ENCODE assay signal across 10 cellular contexts in genomic region chr14:68970096-68970612, GRCh38. TPM values are rescaled to one million over a fixed set of nuclear protein-coding genes. Genes with fewer than 3 reads are reported as not detected.
DNase-seq lines count a peak whose midpoint lies in the region; ATAC-seq and TF ChIP-seq lines count a peak whose summit lies in the region.
"Had no signal": no experiment of that assay in that cellular context is flagged by ENCODE, and none has a peak within 500 bp of the region (broad histone marks: within the 10 kb centered on the region; RNA-seq: fewer than 3 reads in every experiment).

No MANE protein-coding gene starts in this region.

- H3K4me3 ChIP-seq in A673 (ENCODE audit: low read depth, low read length, poor library complexity, severe bottlenecking) (no peak overlapping the region), HEK293 (ENCODE audit: low read depth, low read length) (no peak overlapping the region), astrocyte of the spinal cord (ENCODE audit: low read depth, low read length) (no peak overlapping the region), mucosa of rectum (ENCODE audit: low read length in 2 of 2) (no peak overlapping the region)
- H3K4me3 ChIP-seq: HAP-1 had no signal

- CTCF ChIA-PET in A673 (lab: Charles Lee) (no interaction called here), HEK293 (lab: Yijun Ruan, JAX) (interaction anchor here (0.7 to 1.0 kb wide), 2 partner anchors 19 to 28 kb away, joined by 3 read pairs; no protein-coding TSS in a partner anchor)

- H3K9ac ChIP-seq in mucosa of rectum (ENCODE audit: low read depth in 1 of 2, low read length in 2 of 2): no peak overlapping the region

- H3K9me3 ChIP-seq in A673 (ENCODE audit: low read depth, low read length, poor library complexity, severe bottlenecking): no peaks in the 10 kb centered on the region
- H3K9me3 ChIP-seq in HEK293 (ENCODE audit: control insufficient read depth, insufficient read depth, low read depth, low read length): no peaks in the 10 kb centered on the region
- no peaks in the 10 kb centered on the region for H3K9me3 ChIP-seq in mucosa of rectum (ENCODE audit: control insufficient read depth in 2 of 2, low read length in 2 of 2)

- H3K36me3 ChIP-seq in A673 (ENCODE audit: insufficient read depth, low read length, poor library complexity, severe bottlenecking): peaks cover 11% of the 10 kb centered on the region
- H3K36me3 ChIP-seq in HEK293 (ENCODE audit: control insufficient read depth in 2 of 2, insufficient read depth in 1 of 2, low read length in 2 of 2): peaks cover 4 to 32% of the 10 kb centered on the region in 2 experiments; a peak in 2 of 3 replicates
- H3K36me3 ChIP-seq in mucosa of rectum (ENCODE audit: control insufficient read depth in 2 of 2, insufficient read depth in 2 of 2, low read length in 2 of 2): peaks cover 0 to 9% of the 10 kb centered on the region in 2 donors

- H3K4me1 ChIP-seq in A673 (ENCODE audit: insufficient read depth, low read length, poor library complexity, severe bottlenecking) (peaks cover 18% of the 10 kb centered on the region), HEK293 (ENCODE audit: control insufficient read depth, insufficient read depth, low read length) (peaks cover 6% of the 10 kb centered on the region; the same call in 1 of the 2 replicates), mucosa of rectum (ENCODE audit: control insufficient read depth in 2 of 2, insufficient read depth in 2 of 2, low read length in 2 of 2) (peaks cover 28 to 47% of the 10 kb centered on the region in 2 donors)
- H3K4me1 ChIP-seq: HAP-1 had no signal

- TF ChIP-seq CTCF in A673 (conservative IDR thresholded peaks at IDR 0.05; ENCODE audit: low read depth, low read length) (no peak), HEK293 (tag by site-specific recombination; IDR thresholded peaks at IDR 0.05) (no peak), astrocyte of the spinal cord (IDR thresholded peaks at IDR 0.05; ENCODE audit: low read depth, low read length) (no peak)

- POLR2A ChIA-PET in A673 (lab: Charles Lee; ENCODE audit: low non-redundant PET): no interaction called here
- POLR2A ChIA-PET in HEK293 (lab: Yijun Ruan, JAX): interaction anchor here (2.1 kb wide), 1 partner anchor 8 kb away, joined by 7 read pairs; no protein-coding TSS in a partner anchor

- no TSS peak for BruUV-seq in A673 (replicated peaks; lab: Mats Ljungman, UMichigan)

- DNase-seq in A673 (ENCODE audit: low spot score): no peak
- peak; percentile 20 for DNase-seq in astrocyte of the spinal cord (ENCODE audit: low read depth, low spot score)
- no peak for DNase-seq in NCI-H146 (lab: John Stamatoyannopoulos, UW)
- no peak for DNase-seq in DMS 273 treated with DMSO at 0.1 percent for 48 hours (lab: John Stamatoyannopoulos, UW)
- DNase-seq: stimulated activated CD8-positive, alpha-beta memory T cell treated with anti-CD3 and anti-CD28 coated beads, Interleukin-4, amount 100 ng/mL, for 48 hours had no signal

- in situ Hi-C loops in astrocyte of the spinal cord (cut with HindIII; ENCODE audit: low sequenced_read_pairs): no loop called here

- ATAC-seq in GM18873 (IDR thresholded peaks at IDR 0.05; ENCODE audit: low FRiP score, unreplicated experiment) (no peak), HG02623 (IDR thresholded peaks at IDR 0.05; ENCODE audit: unreplicated experiment) (no peak)

- peak overlapping the region; percentile 58 for H3K27ac ChIP-seq in A673 (ENCODE audit: low read depth, low read length, poor library complexity, severe bottlenecking)
- H3K27ac ChIP-seq in HEK293 (ENCODE audit: extremely low read depth, low read depth, low read length): no peak overlapping the region
- peak overlapping the region; percentile 29 to 45 for H3K27ac ChIP-seq in mucosa of rectum (ENCODE audit: low read depth in 2 of 2, low read length in 2 of 2)

- intact Hi-C loops in A673 (cut with micrococcal nuclease; ENCODE audit: unreplicated experiment): no loop called here

- no peaks in the 10 kb centered on the region for H3K27me3 ChIP-seq in A673 (replicated peaks; ENCODE audit: insufficient read depth, low read depth, low read length, poor library complexity)
- no peaks in the 10 kb centered on the region for H3K27me3 ChIP-seq in mucosa of rectum (ENCODE audit: control insufficient read depth in 2 of 2, insufficient read depth in 2 of 2, low read length in 2 of 2)

TF ChIP-seq in HEK293, 187 proteins besides CTCF, POLR2A, EP300 and RAD21:
- TF ChIP-seq WT1 (tag by site-specific recombination; IDR thresholded peaks at IDR 0.05) (no peak), GLIS1 (tag by site-specific recombination; IDR thresholded peaks at IDR 0.05) (peak; percentile 31)

RNA-seq across cellular contexts. Expression of gene ACTN1, which starts 8.9 kb away (rescaled TPM):
- total RNA-seq in A673 (2021): 148 and 163 TPM in 2 replicates
